Comparison of ENCODE assay signal across 7 cellular contexts in genomic region chr16:30217082-30217481, GRCh38. TPM values are rescaled to one million over a fixed set of nuclear protein-coding genes. Genes with fewer than 3 reads are reported as not detected.
DNase-seq lines count a peak whose midpoint lies in the region; ATAC-seq and TF ChIP-seq lines count a peak whose summit lies in the region.
"Not testable (repeated sequence)": the region's sequence is repeated elsewhere in the genome, so short reads cannot be mapped to it uniquely, and the experiment has no call there.

No MANE protein-coding gene starts in this region.

- H3K4me3 ChIP-seq in colonic mucosa, right atrium auricular region, transverse colon: not testable (repeated sequence)

- not testable (repeated sequence) for H3K4me1 ChIP-seq in colonic mucosa, right atrium auricular region, transverse colon

- not testable (repeated sequence) for H3K36me3 Mint-ChIP-seq in activated CD4-positive, alpha-beta T cell treated with anti-CD3 and anti-CD28 coated beads, Interleukin-2, amount 10 ng/mL, durations not matched to agents 24 days and 14 days (ENCODE audit: low read depth); activated T-helper 2 cell treated with anti-CD3 and anti-CD28 coated beads, Interferon-gamma antibody, Interleukin-2, Interleukin-4, amounts not matched to agents 10 μg/mL and 5 μg/mL and 100 μg/mL, durations not matched to agents 14 hours and 24 hours and 36 hours (ENCODE audit: low read depth)

- not testable (repeated sequence) for TF ChIP-seq POLR2A in transverse colon (IDR thresholded peaks at IDR 0.05)

- intact Hi-C loops in activated CD4-positive, alpha-beta T cell treated with anti-CD3 and anti-CD28 coated beads, Interleukin-2, amount 10 ng/mL, durations not matched to agents 24 days and 14 days (cut with micrococcal nuclease); activated T-helper 2 cell treated with anti-CD3 and anti-CD28 coated beads, Interferon-gamma antibody, Interleukin-2, Interleukin-4, amounts not matched to agents 10 μg/mL and 5 μg/mL and 100 μg/mL, durations not matched to agents 14 hours and 24 hours and 36 hours (cut with micrococcal nuclease); colonic mucosa (cut with DNase I); sciatic nerve (cut with DNase I); transverse colon (cut with DNase I; ENCODE audit: low total_unique reads): not testable (repeated sequence)

- not testable (repeated sequence) for H3K4me1 Mint-ChIP-seq in activated CD4-positive, alpha-beta T cell treated with anti-CD3 and anti-CD28 coated beads, Interleukin-2, amount 10 ng/mL, durations not matched to agents 24 days and 14 days; activated T-helper 2 cell treated with anti-CD3 and anti-CD28 coated beads, Interferon-gamma antibody, Interleukin-2, Interleukin-4, amounts not matched to agents 10 μg/mL and 5 μg/mL and 100 μg/mL, durations not matched to agents 14 hours and 24 hours and 36 hours (ENCODE audit: low read depth)

- TF ChIP-seq EP300 in transverse colon (IDR thresholded peaks at IDR 0.05; ENCODE audit: low read depth) = not testable (repeated sequence)

- not testable (repeated sequence) for H3K9me3 Mint-ChIP-seq in activated CD4-positive, alpha-beta T cell treated with anti-CD3 and anti-CD28 coated beads, Interleukin-2, amount 10 ng/mL, durations not matched to agents 24 days and 14 days; activated T-helper 2 cell treated with anti-CD3 and anti-CD28 coated beads, Interferon-gamma antibody, Interleukin-2, Interleukin-4, amounts not matched to agents 10 μg/mL and 5 μg/mL and 100 μg/mL, durations not matched to agents 14 hours and 24 hours and 36 hours

- not testable (repeated sequence) for H3K27me3 ChIP-seq in colonic mucosa, right atrium auricular region, transverse colon

- H3K4me3 Mint-ChIP-seq in activated CD4-positive, alpha-beta T cell treated with anti-CD3 and anti-CD28 coated beads, Interleukin-2, amount 10 ng/mL, durations not matched to agents 24 days and 14 days; activated T-helper 2 cell treated with anti-CD3 and anti-CD28 coated beads, Interferon-gamma antibody, Interleukin-2, Interleukin-4, amounts not matched to agents 10 μg/mL and 5 μg/mL and 100 μg/mL, durations not matched to agents 14 hours and 24 hours and 36 hours (ENCODE audit: low read depth): not testable (repeated sequence)

- not testable (repeated sequence) for H3K27ac Mint-ChIP-seq in activated CD4-positive, alpha-beta T cell treated with anti-CD3 and anti-CD28 coated beads, Interleukin-2, amount 10 ng/mL, durations not matched to agents 24 days and 14 days; activated T-helper 2 cell treated with anti-CD3 and anti-CD28 coated beads, Interferon-gamma antibody, Interleukin-2, Interleukin-4, amounts not matched to agents 10 μg/mL and 5 μg/mL and 100 μg/mL, durations not matched to agents 14 hours and 24 hours and 36 hours

- not testable (repeated sequence) for H3K27me3 Mint-ChIP-seq in activated CD4-positive, alpha-beta T cell treated with anti-CD3 and anti-CD28 coated beads, Interleukin-2, amount 10 ng/mL, durations not matched to agents 24 days and 14 days; activated T-helper 2 cell treated with anti-CD3 and anti-CD28 coated beads, Interferon-gamma antibody, Interleukin-2, Interleukin-4, amounts not matched to agents 10 μg/mL and 5 μg/mL and 100 μg/mL, durations not matched to agents 14 hours and 24 hours and 36 hours (ENCODE audit: low read depth)

- WGBS in transverse colon (ENCODE audit: low coverage in 1 of 2), 2 donors = 85% methylated on average over 5 of the region's 5 CpGs; no CpG with 5 or more reads in 1 of the 2 donors

- ATAC-seq in sciatic nerve = not testable (repeated sequence)

- H3K27ac ChIP-seq in colonic mucosa, right atrium auricular region, transverse colon: not testable (repeated sequence)

- not testable (repeated sequence) for H3K9me3 ChIP-seq in colonic mucosa, right atrium auricular region, transverse colon

- in situ Hi-C loops in transverse colon (cut with MboI; ENCODE audit: low pct_ligation_motif_present in 1 of 4, low pct_unique_long_range_greater_than_20kb in 1 of 4, low sequenced_read_pairs in 3 of 4) = not testable (repeated sequence)

- peak; percentile 48 for DNase-seq in activated CD4-positive, alpha-beta T cell treated with anti-CD3 and anti-CD28 coated beads, Interleukin-2, amount 10 ng/mL, durations not matched to agents 24 days and 14 days
- DNase-seq in activated T-helper 2 cell treated with anti-CD3 and anti-CD28 coated beads, Interferon-gamma antibody, Interleukin-2, Interleukin-4, amounts not matched to agents 10 μg/mL and 5 μg/mL and 100 μg/mL, durations not matched to agents 14 hours and 24 hours and 36 hours (ENCODE audit: low spot score) = peak; percentile 6
- DNase-seq in colonic mucosa (peak; percentile 13), right atrium auricular region (ENCODE audit: low spot score) (peak; percentile 49), mucosa of gallbladder (ENCODE audit: low spot score) (peak; percentile 9), sciatic nerve (ENCODE audit: low spot score) (peak; percentile 41), transverse colon (peak; percentile 1)

- H3K36me3 ChIP-seq in colonic mucosa, right atrium auricular region, transverse colon: not testable (repeated sequence)

- TF ChIP-seq CTCF in colonic mucosa (IDR thresholded peaks at IDR 0.05); right atrium auricular region (IDR thresholded peaks at IDR 0.05); transverse colon (IDR thresholded peaks at IDR 0.05): not testable (repeated sequence)

- not testable (repeated sequence) for H3K9ac ChIP-seq in colonic mucosa (ENCODE audit: low read depth in 2 of 2, low read length in 2 of 2)

RNA-seq across cellular contexts. Expression of gene SULT1A3, which starts 18.0 kb away (rescaled TPM):
- total RNA-seq in activated CD4-positive, alpha-beta T cell treated with anti-CD3 and anti-CD28 coated beads, Interleukin-2, amount 10 ng/mL, durations not matched to agents 24 days and 14 days = 15.6 and 24.5 TPM in 2 replicates
- 13.6 and 19.1 TPM in 2 replicates for total RNA-seq in activated T-helper 2 cell treated with anti-CD3 and anti-CD28 coated beads, Interferon-gamma antibody, Interleukin-2, Interleukin-4, amounts not matched to agents 10 μg/mL and 5 μg/mL and 100 μg/mL, durations not matched to agents 14 hours and 24 hours and 36 hours
- total RNA-seq in colonic mucosa (10 to 100 TPM; 47.8 to 59.0 TPM), right atrium auricular region (1 to 10 TPM; 2.0 to 7.4 TPM), mucosa of gallbladder (19.4 TPM), sciatic nerve (21.0 TPM), transverse colon (100 to 1,000 TPM in 1 of 4 donors, 10 to 100 TPM in 3; 55.4 to 864 (median 58.7) TPM)

RNA-seq across cellular contexts. Expression of gene SLX1A, which starts 23.4 kb away (rescaled TPM):
- total RNA-seq in activated CD4-positive, alpha-beta T cell treated with anti-CD3 and anti-CD28 coated beads, Interleukin-2, amount 10 ng/mL, durations not matched to agents 24 days and 14 days = 73.0 and 80.7 TPM in 2 replicates
- total RNA-seq in activated T-helper 2 cell treated with anti-CD3 and anti-CD28 coated beads, Interferon-gamma antibody, Interleukin-2, Interleukin-4, amounts not matched to agents 10 μg/mL and 5 μg/mL and 100 μg/mL, durations not matched to agents 14 hours and 24 hours and 36 hours = 58.4 and 65.3 TPM in 2 replicates
- total RNA-seq in colonic mucosa (100 to 1,000 TPM in 1 of 2 donors, 10 to 100 TPM in 1; 70.2 to 114 TPM), right atrium auricular region (10 to 100 TPM; 25.1 to 36.3 TPM), mucosa of gallbladder (70.4 TPM), sciatic nerve (18.5 TPM), transverse colon (100 to 1,000 TPM; 118 to 327 (median 158) TPM)

RNA-seq across cellular contexts. Expression of gene BOLA2B, which starts 23.6 kb away (rescaled TPM):
- 280 and 300 TPM in 2 replicates for total RNA-seq in activated CD4-positive, alpha-beta T cell treated with anti-CD3 and anti-CD28 coated beads, Interleukin-2, amount 10 ng/mL, durations not matched to agents 24 days and 14 days
- 225 and 245 TPM in 2 replicates for total RNA-seq in activated T-helper 2 cell treated with anti-CD3 and anti-CD28 coated beads, Interferon-gamma antibody, Interleukin-2, Interleukin-4, amounts not matched to agents 10 μg/mL and 5 μg/mL and 100 μg/mL, durations not matched to agents 14 hours and 24 hours and 36 hours
- total RNA-seq in colonic mucosa (100 to 1,000 TPM; 109 to 237 TPM), right atrium auricular region (100 to 1,000 TPM; 143 to 187 TPM), mucosa of gallbladder (59.4 TPM), sciatic nerve (26.9 TPM), transverse colon (1,000 to 10,000 TPM in 1 of 4 donors, 100 to 1,000 TPM in 2, 10 to 100 TPM in 1; 39.6 to 1,391 (median 605) TPM)

RNA-seq across cellular contexts. Expression of gene NPIPB13, which starts 31.2 kb away (rescaled TPM):
- 14.5 and 21.1 TPM in 2 replicates for total RNA-seq in activated CD4-positive, alpha-beta T cell treated with anti-CD3 and anti-CD28 coated beads, Interleukin-2, amount 10 ng/mL, durations not matched to agents 24 days and 14 days
- 14.9 and 16.8 TPM in 2 replicates for total RNA-seq in activated T-helper 2 cell treated with anti-CD3 and anti-CD28 coated beads, Interferon-gamma antibody, Interleukin-2, Interleukin-4, amounts not matched to agents 10 μg/mL and 5 μg/mL and 100 μg/mL, durations not matched to agents 14 hours and 24 hours and 36 hours
- 10 to 100 TPM in 1 of 2 donors, 1 to 10 TPM in 1; 1.6 to 10.4 TPM for total RNA-seq in colonic mucosa
- total RNA-seq in right atrium auricular region = 1 to 10 TPM in 1 of 2 donors, not detected in 1; 1.7 TPM
- total RNA-seq in mucosa of gallbladder = 12.5 TPM
- total RNA-seq in sciatic nerve = 35.0 TPM
- 1 to 10 TPM; 2.4 to 6.4 (median 5.2) TPM for total RNA-seq in transverse colon

RNA-seq across cellular contexts. Expression of gene CORO1A, which starts 33.7 kb away (rescaled TPM):
- 748 and 758 TPM in 2 replicates for total RNA-seq in activated CD4-positive, alpha-beta T cell treated with anti-CD3 and anti-CD28 coated beads, Interleukin-2, amount 10 ng/mL, durations not matched to agents 24 days and 14 days
- total RNA-seq in activated T-helper 2 cell treated with anti-CD3 and anti-CD28 coated beads, Interferon-gamma antibody, Interleukin-2, Interleukin-4, amounts not matched to agents 10 μg/mL and 5 μg/mL and 100 μg/mL, durations not matched to agents 14 hours and 24 hours and 36 hours = 843 and 845 TPM in 2 replicates
- 10 to 100 TPM; 16.5 to 20.0 TPM for total RNA-seq in colonic mucosa
- 10 to 100 TPM in 1 of 2 donors, 1 to 10 TPM in 1; 5.4 to 18.6 TPM for total RNA-seq in right atrium auricular region
- 58.5 TPM for total RNA-seq in mucosa of gallbladder
- total RNA-seq in sciatic nerve = 41.2 TPM
- total RNA-seq in transverse colon = 10 to 100 TPM in 3 of 4 donors, 1 to 10 TPM in 1; 5.6 to 30.2 (median 24.0) TPM
